In the genomic region with DNA sequence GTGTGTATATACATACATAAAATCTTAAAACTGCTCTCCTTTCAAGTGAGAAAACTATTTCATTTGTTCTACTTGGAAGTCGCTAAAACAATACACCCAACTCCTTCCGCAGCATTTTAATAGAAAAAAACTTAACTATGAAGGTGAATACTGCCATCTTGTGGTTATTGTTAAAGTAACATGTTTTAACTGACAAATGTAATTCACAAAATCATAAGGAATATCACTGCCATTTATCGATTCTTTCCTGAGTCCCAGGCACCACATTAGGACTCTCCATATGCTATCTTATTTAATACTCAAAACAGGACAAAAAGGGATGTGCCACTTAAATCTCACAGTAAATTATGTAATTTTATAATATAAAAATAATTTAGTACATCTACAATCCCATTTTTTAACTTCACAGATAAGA, we compare ENCODE assay signal across 8 cellular contexts.
DNase-seq lines count a peak whose midpoint lies in the region; TF ChIP-seq lines count a peak whose summit lies in the region.

No MANE protein-coding gene starts in this region.

- H3K36me3 ChIP-seq in ACC112 (ENCODE audit: insufficient read depth, low read length) (no peaks in the 10 kb centered on the region), testis (ENCODE audit: low read depth, missing control alignments) (no peaks in the 10 kb centered on the region), MG63 (no peaks in the 10 kb centered on the region)

- peak overlapping the region; percentile 36 for H2AFZ ChIP-seq in ACC112 (ENCODE audit: low read length, unreplicated experiment)

- intact Hi-C loops in testis (cut with DNase I; ENCODE audit: low total_unique reads), result no loop called here

- peak; percentile 30 for DNase-seq in GM13977 (ENCODE audit: low spot score)
- DNase-seq in NCI-H1105 (lab: John Stamatoyannopoulos, UW), result peak; percentile 60
- peak; percentile 63 for DNase-seq in SW480 (ENCODE audit: low spot score)
- peak; percentile 40 for DNase-seq in glomerular visceral epithelial cell (ENCODE audit: extremely low spot score)
- no peak for DNase-seq in testis
- DNase-seq in stimulated activated CD4-positive, alpha-beta T cell treated with anti-CD3 and anti-CD28 coated beads, Interleukin-12 subunit alpha, Interleukin-12 subunit beta, amount 100 ng/mL, for 4 hours, result no peak
- DNase-seq in MG63, result no peak

- no peaks in the 10 kb centered on the region for H3K79me2 ChIP-seq in ACC112 (ENCODE audit: control insufficient read depth, insufficient read depth, low read length, unreplicated experiment)

- 18 to 23% methylated on average over 3 of the region's 3 CpGs for WGBS in testis, 2 donors

- H3K4me3 ChIP-seq in ACC112 (ENCODE audit: low read depth, low read length), result peak overlapping the region; percentile 32; the same call in 1 of the 2 replicates
- no peak overlapping the region for H3K4me3 ChIP-seq in testis
- no peak overlapping the region for H3K4me3 ChIP-seq in MG63

- no peak for TF ChIP-seq POLR2A in testis (IDR thresholded peaks at IDR 0.05)

- peak; percentile 44 for TF ChIP-seq CTCF in GM13977 (IDR thresholded peaks at IDR 0.05; ENCODE audit: extremely low read depth, insufficient read depth, missing control alignments)
- peak in 2 of 3 experiments; percentile 19 to 73 for TF ChIP-seq CTCF in testis (IDR thresholded peaks at IDR 0.05)

- no peaks in the 10 kb centered on the region for H3K4me1 ChIP-seq in ACC112 (ENCODE audit: control insufficient read depth, insufficient read depth, low read length, unreplicated experiment)
- H3K4me1 ChIP-seq in testis, result no peaks in the 10 kb centered on the region

- H3K9me3 ChIP-seq in testis (no peaks in the 10 kb centered on the region), MG63 (no peaks in the 10 kb centered on the region)

- peaks cover 39% of the 10 kb centered on the region for H3K27me3 ChIP-seq in ACC112 (ENCODE audit: insufficient read depth, low read length)
- H3K27me3 ChIP-seq in testis, result no peaks in the 10 kb centered on the region
- H3K27me3 ChIP-seq in MG63, result no peaks in the 10 kb centered on the region

- H3K27ac ChIP-seq in ACC112 (ENCODE audit: low read depth, low read length) (no peak overlapping the region), testis (no peak overlapping the region)

- in situ Hi-C loops in GM13977 (cut with MboI; ENCODE audit: low pct_unique_long_range_greater_than_20kb, low sequenced_read_pairs, unreplicated experiment), result loop anchor here (25.0 kb wide), 1 partner anchor 1695 kb away; no protein-coding TSS in a partner anchor

Comparison
In these comparisons a context has a peak if more than half of its experiments do, and no peak if none do; other contexts are left out.
1. DNase-seq: peak in GM13977 (single experiment), NCI-H1105 (single experiment), SW480 (single experiment) and glomerular visceral epithelial cell (single experiment); none in testis (single experiment), stimulated activated CD4-positive, alpha-beta T cell treated with anti-CD3 and anti-CD28 coated beads, Interleukin-12 subunit alpha, Interleukin-12 subunit beta, amount 100 ng/mL, for 4 hours (single experiment) and MG63 (single experiment).